ENCODE assay signal across 8 cellular contexts in genomic region chr6:27250277-27250954, GRCh38. TPM values are rescaled to one million over a fixed set of nuclear protein-coding genes. Genes with fewer than 3 reads are reported as not detected.
A peak's percentile ranks its signal among the peaks of the same experiment; 100 is the strongest.
DNase-seq lines count a peak whose midpoint lies in the region; ATAC-seq and TF ChIP-seq lines count a peak whose summit lies in the region.

No MANE protein-coding gene starts in this region.

- 9% methylated on average over 19 of the region's 21 CpGs for WGBS in esophagus muscularis mucosa
- 11% methylated on average over 21 of the region's 21 CpGs for WGBS in prostate gland

- H3K27me3 ChIP-seq in Panc1 (ENCODE audit: control insufficient read depth, insufficient read depth, low read length) (peaks cover 8% of the 10 kb centered on the region; the same call in 1 of the 2 replicates), esophagus muscularis mucosa (peaks cover 0 to 97% (median 27%) of the 10 kb centered on the region in 4 donors), prostate gland (replicated peaks; ENCODE audit: insufficient read depth) (no peaks in the 10 kb centered on the region)

- no peak for DNase-seq in Panc1 (ENCODE audit: low read depth, low spot score)
- no peak for DNase-seq in esophagus muscularis mucosa (ENCODE audit: extremely low spot score)
- DNase-seq in prostate gland (ENCODE audit: low spot score): no peak
- no peak for DNase-seq in MV-4-11 (lab: John Stamatoyannopoulos, UW)
- DNase-seq in NCI-H2196 (lab: John Stamatoyannopoulos, UW; ENCODE audit: unreplicated experiment): no peak

- POLR2A ChIA-PET in Panc1 (lab: Charles Lee): interaction anchor here (0.6 kb wide), 1 partner anchor 95 kb away, joined by 6 read pairs; no protein-coding TSS in a partner anchor

- intact Hi-C loops in Panc1 (cut with micrococcal nuclease; ENCODE audit: unreplicated experiment) (no loop called here), esophagus muscularis mucosa (cut with DNase I) (no loop called here), prostate gland (cut with DNase I) (no loop called here)

- H3K27ac ChIP-seq in Panc1 (ENCODE audit: low read length) (no peak overlapping the region; the same call in 1 of the 2 replicates), esophagus muscularis mucosa (replicated peaks in 1 of 4) (no peak overlapping the region), prostate gland (peak overlapping the region; percentile 84 to 87)

- no peaks in the 10 kb centered on the region for H3K9me3 ChIP-seq in Panc1 (ENCODE audit: control insufficient read depth, insufficient read depth, low read depth, low read length)
- no peaks in the 10 kb centered on the region for H3K9me3 ChIP-seq in esophagus muscularis mucosa
- no peaks in the 10 kb centered on the region for H3K9me3 ChIP-seq in prostate gland

- peak overlapping the region; percentile 64 for H3K4me3 ChIP-seq in GM08714 (ENCODE audit: low read length)
- H3K4me3 ChIP-seq in Panc1 (ENCODE audit: low read depth in 2 of 2, low read length in 2 of 2): peak overlapping the region; percentile 62 to 90
- H3K4me3 ChIP-seq in esophagus muscularis mucosa: peak overlapping the region; percentile 45 to 51 (median 49)
- peak overlapping the region; percentile 56 to 59 for H3K4me3 ChIP-seq in prostate gland

- H3K36me3 ChIP-seq in Panc1 (ENCODE audit: control insufficient read depth, insufficient read depth, low read length) (no peaks in the 10 kb centered on the region), esophagus muscularis mucosa (no peaks in the 10 kb centered on the region), prostate gland (no peaks in the 10 kb centered on the region)

- no TSS peak for BruUV-seq in Panc1 (replicated peaks; lab: Mats Ljungman, UMichigan)

- ATAC-seq in Panc1 (no peak), HG02885 (IDR thresholded peaks at IDR 0.05; ENCODE audit: poor library complexity, unreplicated experiment) (no peak), GM19397 (IDR thresholded peaks at IDR 0.05; ENCODE audit: unreplicated experiment) (no peak)

- CTCF ChIA-PET in Panc1 (lab: Charles Lee): interaction anchor here (1.3 kb wide), 1 partner anchor 62 kb away, joined by 4 read pairs; the partner anchor contains the start of gene POM121L2

- TF ChIP-seq POLR2A in esophagus muscularis mucosa (IDR thresholded peaks at IDR 0.05; ENCODE audit: low read depth) (no peak), prostate gland (IDR thresholded peaks at IDR 0.05) (no peak)

- no peak for TF ChIP-seq EP300 in esophagus muscularis mucosa (IDR thresholded peaks at IDR 0.05)

- H3K4me1 ChIP-seq in Panc1 (ENCODE audit: control insufficient read depth, insufficient read depth, low read length) (no peaks in the 10 kb centered on the region; the same call in 1 of the 2 replicates), esophagus muscularis mucosa (peaks cover 14 to 19% (median 18%) of the 10 kb centered on the region in 4 donors), prostate gland (replicated peaks) (no peaks in the 10 kb centered on the region)

- in situ Hi-C loops in Panc1 (cut with HindIII; ENCODE audit: low pct_unique_long_range_greater_than_20kb, low sequenced_read_pairs): no loop called here

- TF ChIP-seq CTCF in Panc1 (IDR thresholded peaks at IDR 0.05) (no peak), esophagus muscularis mucosa (IDR thresholded peaks at IDR 0.05) (no peak), prostate gland (IDR thresholded peaks at IDR 0.05) (no peak)

RNA-seq across cellular contexts. Expression of gene PRSS16, which starts 2.9 kb away (rescaled TPM):
- total RNA-seq in Panc1 (2021; ENCODE audit: unreplicated experiment) (4.7 TPM), esophagus muscularis mucosa (not detected), prostate gland (10 to 100 TPM; 11.9 to 15.2 TPM)
- 4.7 TPM for polyA plus RNA-seq in Panc1 (2012; ENCODE audit: insufficient read length)

Comparison
In these comparisons a context has a peak if more than half of its experiments do, and no peak if none do; other contexts are left out.
1. H3K27ac ChIP-seq: peak in prostate gland (2 of 2); none in Panc1 (single experiment) and esophagus muscularis mucosa (0 of 4).
2. Peak in every context shown above with its lines, with median percentiles within 50 percentile points of each other: H3K4me3 ChIP-seq.